Comparison of ENCODE assay signal across 20 cellular contexts in genomic region chr7:134709197-134709596, GRCh38.
A peak's percentile ranks its signal among the peaks of the same experiment; 100 is the strongest.
DNase-seq lines count a peak whose midpoint lies in the region; ATAC-seq and TF ChIP-seq lines count a peak whose summit lies in the region.
"Had no signal": no experiment of that assay in that cellular context is flagged by ENCODE, and none has a peak within 500 bp of the region (broad histone marks: within the 10 kb centered on the region; RNA-seq: fewer than 3 reads in every experiment).

No MANE protein-coding gene starts in this region.

- no peak overlapping the region for H3K4me3 Mint-ChIP-seq in T-helper 17 cell
- H3K4me3 Mint-ChIP-seq: B cell, CD14-positive monocyte, HFFc6 had no signal

- H3K4me1 ChIP-seq in thyroid gland, result no peaks in the 10 kb centered on the region

- H3K36me3 Mint-ChIP-seq in T-helper 17 cell (ENCODE audit: low read depth), result no peaks in the 10 kb centered on the region
- H3K36me3 Mint-ChIP-seq: CD14-positive monocyte had no signal

- no peaks in the 10 kb centered on the region for H3K36me3 ChIP-seq in thyroid gland

- 76 to 86% methylated on average over 2 of the region's 2 CpGs for WGBS in thyroid gland, 2 donors

- H3K4me3 ChIP-seq in fibroblast of the aortic adventitia (ENCODE audit: low read depth, low read length) (no peak overlapping the region), thyroid gland (replicated peaks in 1 of 3) (no peak overlapping the region)
- H3K4me3 ChIP-seq: GM12878 had no signal

- peak overlapping the region; percentile 96 for H3K27ac Mint-ChIP-seq in T-helper 17 cell
- H3K27ac Mint-ChIP-seq: B cell, CD14-positive monocyte, HFFc6 had no signal

- H3K27me3 Mint-ChIP-seq in T-helper 17 cell, result peaks cover 1% of the 10 kb centered on the region

- ATAC-seq in T-helper 17 cell (no peak), HG03571 (IDR thresholded peaks at IDR 0.05; ENCODE audit: unreplicated experiment) (no peak), HG03025 (IDR thresholded peaks at IDR 0.05; ENCODE audit: low FRiP score, unreplicated experiment) (no peak), GM19395 (IDR thresholded peaks at IDR 0.05; ENCODE audit: unreplicated experiment) (no peak)
- ATAC-seq: GM12878, Panc1 had no signal

- intact Hi-C loops in thyroid gland (cut with DNase I), result no loop called here

- H3K9me3 ChIP-seq in T-helper 17 cell (ENCODE audit: control insufficient read depth, low read length, poor library complexity, severe bottlenecking) (no peaks in the 10 kb centered on the region), thyroid gland (no peaks in the 10 kb centered on the region)

- DNase-seq in EL (peak; percentile 25), T-helper 17 cell (no peak), fibroblast of the aortic adventitia (ENCODE audit: low read depth) (peak; percentile 61), thyroid gland (no peak)
- DNase-seq: DMS79, H7, HFFc6, KG1, NCI-H1105, NCI-H2029 treated with DMSO at 0.1 percent for 48 hours, NCI-H524 treated with DMSO at 0.1 percent for 48 hours, NCI-H82, SIG-M5 had no signal

- H3K4me1 Mint-ChIP-seq in T-helper 17 cell, result peaks cover 15% of the 10 kb centered on the region
- H3K4me1 Mint-ChIP-seq: B cell, CD14-positive monocyte had no signal

- TF ChIP-seq CTCF in fibroblast of the aortic adventitia (IDR thresholded peaks at IDR 0.05; ENCODE audit: insufficient read depth, low read length) (no peak), thyroid gland (IDR thresholded peaks at IDR 0.05) (no peak)

- TF ChIP-seq POLR2A in thyroid gland (IDR thresholded peaks at IDR 0.05), result no peak

- no peaks in the 10 kb centered on the region for H3K27me3 ChIP-seq in thyroid gland

- H3K27ac ChIP-seq in thyroid gland, result peak overlapping the region in 2 of 3 donors; percentile 9 to 26

Comparison
In these comparisons a context has a peak if more than half of its experiments do, and no peak if none do; other contexts are left out.
1. DNase-seq: peak in EL (single experiment) and fibroblast of the aortic adventitia (single experiment); none in T-helper 17 cell (0 of 3) and thyroid gland (0 of 2).